8 cellular contexts compared by ENCODE assay signal in genomic region chr2:237726401-237726830, GRCh38.
DNase-seq lines count a peak whose midpoint lies in the region; ATAC-seq and TF ChIP-seq lines count a peak whose summit lies in the region.

No MANE protein-coding gene starts in this region.

- peaks cover 98% of the 10 kb centered on the region for H3K79me2 ChIP-seq in PC-9 (ENCODE audit: low read depth)

- H3K4me3 ChIP-seq in esophagus muscularis mucosa: no peak overlapping the region
- H3K4me3 ChIP-seq in neutrophil (ENCODE audit: low read depth in 1 of 2, low read length in 1 of 2): no peak overlapping the region
- no peak overlapping the region for H3K4me3 ChIP-seq in PC-9

- POLR2A ChIA-PET in PC-9 (lab: Charles Lee; ENCODE audit: unreplicated experiment): interaction anchor here (0.6 kb wide), 1 partner anchor 48 kb away, joined by 4 read pairs; no protein-coding TSS in a partner anchor

- TF ChIP-seq EP300 in esophagus muscularis mucosa (IDR thresholded peaks at IDR 0.05): no peak

- peaks cover 94% of the 10 kb centered on the region for H4K20me1 ChIP-seq in PC-9 (ENCODE audit: insufficient read depth)

- peaks cover 85 to 99% (median 93%) of the 10 kb centered on the region in 4 donors for H3K4me1 ChIP-seq in esophagus muscularis mucosa
- H3K4me1 ChIP-seq in neutrophil (ENCODE audit: control insufficient read depth in 1 of 2, insufficient read depth in 1 of 2, low read depth in 1 of 2, low read length in 1 of 2): peaks cover 19 to 25% of the 10 kb centered on the region in 2 experiments
- peaks cover 24% of the 10 kb centered on the region for H3K4me1 ChIP-seq in PC-9 (replicated peaks; ENCODE audit: insufficient read depth)

- H2AFZ ChIP-seq in PC-9: no peak overlapping the region

- TF ChIP-seq CTCF in esophagus muscularis mucosa (IDR thresholded peaks at IDR 0.05) (no peak), neutrophil (IDR thresholded peaks at IDR 0.05) (no peak), PC-9 (conservative IDR thresholded peaks at IDR 0.05) (no peak)

- intact Hi-C loops in esophagus muscularis mucosa (cut with DNase I) (no loop called here), PC-9 (cut with micrococcal nuclease; ENCODE audit: unreplicated experiment) (no loop called here)

- no peaks in the 10 kb centered on the region for H3K9me3 ChIP-seq in esophagus muscularis mucosa
- no peaks in the 10 kb centered on the region for H3K9me3 ChIP-seq in neutrophil
- no peaks in the 10 kb centered on the region for H3K9me3 ChIP-seq in PC-9 (ENCODE audit: insufficient read depth, low read depth)

- TF ChIP-seq POLR2A in esophagus muscularis mucosa (IDR thresholded peaks at IDR 0.05; ENCODE audit: low read depth): no peak

- DNase-seq in DMS53 treated with DMSO at 0.1 percent for 48 hours (lab: John Stamatoyannopoulos, UW; ENCODE audit: unreplicated experiment) (peak; percentile 99), NCI-H510A (lab: John Stamatoyannopoulos, UW) (peak; percentile 91), esophagus muscularis mucosa (ENCODE audit: extremely low spot score) (no peak), PC-9 (no peak), HuH-7 (ENCODE audit: low spot score) (no peak)

- no peaks in the 10 kb centered on the region for H3K27me3 ChIP-seq in esophagus muscularis mucosa
- H3K27me3 ChIP-seq in neutrophil: no peaks in the 10 kb centered on the region
- no peaks in the 10 kb centered on the region for H3K27me3 ChIP-seq in PC-9 (ENCODE audit: insufficient read depth, low read depth)

- no peaks in the 10 kb centered on the region for H3K9me2 ChIP-seq in PC-9 (ENCODE audit: insufficient read depth)

- 16% methylated on average over 7 of the region's 7 CpGs for WGBS in esophagus muscularis mucosa

- H3K27ac ChIP-seq in esophagus muscularis mucosa (replicated peaks in 1 of 4) (peak overlapping the region; percentile 50 to 86 (median 64)), neutrophil (peak overlapping the region; percentile 65), PC-9 (no peak overlapping the region)

- CTCF ChIA-PET in PC-9 (lab: Charles Lee): no interaction called here

- no TSS peak for BruUV-seq in PC-9 (replicated peaks; lab: Mats Ljungman, UMichigan)

- peaks cover 38% of the 10 kb centered on the region; the same call in 1 of the 2 replicates for H3F3A ChIP-seq in PC-9 (ENCODE audit: insufficient read depth, low read depth)

- H3K36me3 ChIP-seq in esophagus muscularis mucosa: peaks cover 0 to 12% (median 0%) of the 10 kb centered on the region in 4 donors
- peaks cover 11% of the 10 kb centered on the region for H3K36me3 ChIP-seq in neutrophil
- H3K36me3 ChIP-seq in PC-9 (ENCODE audit: low read depth): peaks cover 21% of the 10 kb centered on the region

- no peak for ATAC-seq in GM18519 (IDR thresholded peaks at IDR 0.05; ENCODE audit: low FRiP score, unreplicated experiment)
- ATAC-seq in HG03520 (IDR thresholded peaks at IDR 0.05; ENCODE audit: unreplicated experiment): no peak

- no peak overlapping the region for H3K4me2 ChIP-seq in PC-9

Comparison
In these comparisons a context has a peak if more than half of its experiments do, and no peak if none do; other contexts are left out.
1. DNase-seq: peak in DMS53 treated with DMSO at 0.1 percent for 48 hours (single experiment) and NCI-H510A (single experiment); none in esophagus muscularis mucosa (single experiment), PC-9 (0 of 2) and HuH-7 (single experiment).